In genomic region chr14:73712071-73712506, GRCh38 we compare ENCODE assay signal across 8 cellular contexts. TPM values are rescaled to one million over a fixed set of nuclear protein-coding genes. Genes with fewer than 3 reads are reported as not detected.
DNase-seq lines count a peak whose midpoint lies in the region; ATAC-seq and TF ChIP-seq lines count a peak whose summit lies in the region.

No MANE protein-coding gene starts in this region.

- peaks cover 18% of the 10 kb centered on the region for H3K36me3 Mint-ChIP-seq in activated CD4-positive, alpha-beta T cell treated with anti-CD3 and anti-CD28 coated beads for 36 hours (ENCODE audit: low read depth)
- peaks cover 15 to 19% of the 10 kb centered on the region in 2 donors for H3K36me3 Mint-ChIP-seq in activated naive CD4-positive, alpha-beta T cell treated with anti-CD3 and anti-CD28 coated beads, Interleukin-2, amount 50 U/mL, for 72 hours

- H3K9me3 Mint-ChIP-seq in activated CD4-positive, alpha-beta T cell treated with anti-CD3 and anti-CD28 coated beads for 36 hours (ENCODE audit: low read depth) = no peaks in the 10 kb centered on the region
- H3K9me3 Mint-ChIP-seq in activated naive CD4-positive, alpha-beta T cell treated with anti-CD3 and anti-CD28 coated beads, Interleukin-2, amount 50 U/mL, for 72 hours = no peaks in the 10 kb centered on the region

- no peaks in the 10 kb centered on the region for H3K27me3 Mint-ChIP-seq in activated CD4-positive, alpha-beta T cell treated with anti-CD3 and anti-CD28 coated beads for 36 hours

- no peaks in the 10 kb centered on the region for H3K36me3 ChIP-seq in thoracic aorta

- peak overlapping the region; percentile 94 for H3K27ac Mint-ChIP-seq in activated CD4-positive, alpha-beta T cell treated with anti-CD3 and anti-CD28 coated beads for 36 hours
- peak overlapping the region; percentile 96 for H3K27ac Mint-ChIP-seq in activated naive CD4-positive, alpha-beta T cell treated with anti-CD3 and anti-CD28 coated beads, Interleukin-2, amount 50 U/mL, for 72 hours

- H3K27ac ChIP-seq in thoracic aorta = peak overlapping the region; percentile 27 to 83

- peak; percentile 13 for ATAC-seq in activated CD4-positive, alpha-beta T cell treated with anti-CD3 and anti-CD28 coated beads for 36 hours
- ATAC-seq in activated naive CD4-positive, alpha-beta T cell treated with anti-CD3 and anti-CD28 coated beads, Interleukin-2, amount 50 U/mL, for 72 hours = peak in 1 of 2 donors; percentile 25
- ATAC-seq in thoracic aorta (ENCODE audit: insufficient number of reproducible peaks, low FRiP score, low read depth) (no peak), HG02610 (IDR thresholded peaks at IDR 0.05; ENCODE audit: unreplicated experiment) (no peak)

- CTCF ChIA-PET in activated CD4-positive, alpha-beta T cell treated with anti-CD3 and anti-CD28 coated beads for 36 hours (lab: Charles Lee) = interaction anchor here (0.7 to 2.2 kb wide), 7 partner anchors 14 to 141 kb away, joined by 3 to 12 read pairs (median 3); no protein-coding TSS in a partner anchor

- DNase-seq in activated CD4-positive, alpha-beta T cell treated with anti-CD3 and anti-CD28 coated beads for 36 hours = no peak
- DNase-seq in activated CD4-positive, alpha-beta T cell treated with anti-CD3 and anti-CD28 coated beads, Interleukin-2, amount 50 U/mL, for 1 hour = no peak
- DNase-seq in activated naive CD4-positive, alpha-beta T cell treated with anti-CD3 and anti-CD28 coated beads, Interleukin-2, amount 50 U/mL, for 72 hours (ENCODE audit: low spot score in 2 of 2) = no peak
- DNase-seq in islet precursor cell (peak; percentile 28), thoracic aorta (ENCODE audit: low spot score) (no peak), dedifferentiated amniotic fluid mesenchymal stem cell (ENCODE audit: extremely low spot score) (no peak), kidney tubule cell (ENCODE audit: low spot score) (no peak)

- peaks cover 12 to 27% of the 10 kb centered on the region in 2 donors for H3K4me1 ChIP-seq in thoracic aorta (ENCODE audit: control insufficient read depth in 1 of 2, low read depth in 2 of 2)

- POLR2A ChIA-PET in activated CD4-positive, alpha-beta T cell treated with anti-CD3 and anti-CD28 coated beads for 36 hours (lab: Charles Lee) = no interaction called here

- H3K27me3 ChIP-seq in thoracic aorta (replicated peaks; ENCODE audit: insufficient read depth) = no peaks in the 10 kb centered on the region

- intact Hi-C loops in activated CD4-positive, alpha-beta T cell treated with anti-CD3 and anti-CD28 coated beads for 36 hours (cut with DNase I, micrococcal nuclease) = loop anchor here (1.0 to 10.0 kb wide), 8 partner anchors 15 to 373 kb away; partner anchors contain the start of genes COQ6 (in 2 of the 2), FAM161B (in 2 of the 2), ALDH6A1 (in 1 of the 2) and BBOF1 (in 1 of the 2)

- H3K9me3 ChIP-seq in thoracic aorta = no peaks in the 10 kb centered on the region

- H3K4me1 Mint-ChIP-seq in activated CD4-positive, alpha-beta T cell treated with anti-CD3 and anti-CD28 coated beads for 36 hours = peaks cover 13% of the 10 kb centered on the region

- TF ChIP-seq CTCF in thoracic aorta (IDR thresholded peaks at IDR 0.05) = no peak

- peak overlapping the region; percentile 98 for H3K4me3 Mint-ChIP-seq in activated CD4-positive, alpha-beta T cell treated with anti-CD3 and anti-CD28 coated beads for 36 hours

- H3K4me3 ChIP-seq in thoracic aorta = peak overlapping the region; percentile 97

RNA-seq across cellular contexts. Expression of gene PNMA1, which starts 2.1 kb away (rescaled TPM):
- total RNA-seq in activated CD4-positive, alpha-beta T cell treated with anti-CD3 and anti-CD28 coated beads for 36 hours = 10 to 100 TPM; 23.2 to 28.8 TPM
- 10 to 100 TPM; 26.7 to 29.2 TPM for total RNA-seq in activated naive CD4-positive, alpha-beta T cell treated with anti-CD3 and anti-CD28 coated beads, Interleukin-2, amount 50 U/mL, for 72 hours
- 10 to 100 TPM; 27.3 to 37.4 TPM for total RNA-seq in thoracic aorta
